Comparison of ENCODE assay signal across 23 cellular contexts in genomic region chr1:160226623-160227022, GRCh38. TPM values are rescaled to one million over a fixed set of nuclear protein-coding genes. Genes with fewer than 3 reads are reported as not detected.
A peak's percentile ranks its signal among the peaks of the same experiment; 100 is the strongest.
DNase-seq lines count a peak whose midpoint lies in the region; ATAC-seq and TF ChIP-seq lines count a peak whose summit lies in the region.
"Had no signal": no experiment of that assay in that cellular context is flagged by ENCODE, and none has a peak within 500 bp of the region (broad histone marks: within the 10 kb centered on the region; RNA-seq: fewer than 3 reads in every experiment).

No MANE protein-coding gene starts in this region.

- H3K36me3 ChIP-seq in heart left ventricle (peaks cover 0 to 100% (median 100%) of the 10 kb centered on the region in 9 donors), MM.1S (replicated peaks; ENCODE audit: insufficient read depth, low read length) (peaks cover 22% of the 10 kb centered on the region)

- H3K27me3 ChIP-seq in heart left ventricle (no peaks in the 10 kb centered on the region), MM.1S (replicated peaks; ENCODE audit: insufficient read depth, low read length) (no peaks in the 10 kb centered on the region)
- H3K27me3 ChIP-seq: MG63 had no signal

- no peak overlapping the region for H3K9ac ChIP-seq in MM.1S (ENCODE audit: low read length)

- no peaks in the 10 kb centered on the region for H3K9me2 ChIP-seq in MM.1S (replicated peaks; ENCODE audit: insufficient read depth, low read length)

- no peaks in the 10 kb centered on the region for H3K9me3 Mint-ChIP-seq in stimulated activated naive B cell treated with anti-CD40 and anti-IgM and Interleukin-4, amounts not matched to agents 10 μg/mL and 1 μg/mL and 100 μg/mL, for 72 hours
- no peaks in the 10 kb centered on the region for H3K9me3 Mint-ChIP-seq in stimulated activated naive CD8-positive, alpha-beta T cell treated with anti-CD3 and anti-CD28 coated beads, Interleukin-15, amount 100 ng/mL, for 72 hours
- H3K9me3 Mint-ChIP-seq: CD4-positive, alpha-beta T cell; HFFc6; IgD-negative memory B cell had no signal

- no peaks in the 10 kb centered on the region for H3K9me3 ChIP-seq in heart left ventricle
- H3K9me3 ChIP-seq in MM.1S (replicated peaks; ENCODE audit: insufficient read depth, low read length): no peaks in the 10 kb centered on the region
- H3K9me3 ChIP-seq: Caco-2, MG63 had no signal

- TF ChIP-seq CTCF in heart left ventricle (IDR thresholded peaks at IDR 0.05) (no peak), MM.1S (IDR thresholded peaks at IDR 0.05; ENCODE audit: low read length) (no peak)

- 66 to 75% (median 73%) methylated on average over 2 of the region's 2 CpGs for WGBS in heart left ventricle, 4 donors

- H3F3A ChIP-seq in MM.1S (ENCODE audit: insufficient read depth, low read length): peaks cover 4% of the 10 kb centered on the region; the same call in 1 of the 2 replicates

- H3K4me3 Mint-ChIP-seq in stimulated activated naive B cell treated with anti-CD40 and anti-IgM and Interleukin-4, amounts not matched to agents 10 μg/mL and 1 μg/mL and 100 μg/mL, for 72 hours: no peak overlapping the region
- H3K4me3 Mint-ChIP-seq in stimulated activated naive CD8-positive, alpha-beta T cell treated with anti-CD3 and anti-CD28 coated beads, Interleukin-15, amount 100 ng/mL, for 72 hours: no peak overlapping the region
- H3K4me3 Mint-ChIP-seq: CD4-positive, alpha-beta T cell; HFFc6; IgD-negative memory B cell had no signal

- H3K79me2 ChIP-seq in MM.1S (ENCODE audit: low read length): no peaks in the 10 kb centered on the region

- H3K27me3 Mint-ChIP-seq in stimulated activated naive B cell treated with anti-CD40 and anti-IgM and Interleukin-4, amounts not matched to agents 10 μg/mL and 1 μg/mL and 100 μg/mL, for 72 hours: no peaks in the 10 kb centered on the region
- H3K27me3 Mint-ChIP-seq in stimulated activated naive CD8-positive, alpha-beta T cell treated with anti-CD3 and anti-CD28 coated beads, Interleukin-15, amount 100 ng/mL, for 72 hours: no peaks in the 10 kb centered on the region
- H3K27me3 Mint-ChIP-seq: CD4-positive, alpha-beta T cell; IgD-negative memory B cell had no signal

- H3K4me3 ChIP-seq in heart left ventricle: no peak overlapping the region
- H3K4me3 ChIP-seq in MM.1S (ENCODE audit: low read length): no peak overlapping the region
- H3K4me3 ChIP-seq: MG63, SK-N-MC had no signal

- no peaks in the 10 kb centered on the region for H3K4me1 Mint-ChIP-seq in stimulated activated naive B cell treated with anti-CD40 and anti-IgM and Interleukin-4, amounts not matched to agents 10 μg/mL and 1 μg/mL and 100 μg/mL, for 72 hours
- no peaks in the 10 kb centered on the region for H3K4me1 Mint-ChIP-seq in stimulated activated naive CD8-positive, alpha-beta T cell treated with anti-CD3 and anti-CD28 coated beads, Interleukin-15, amount 100 ng/mL, for 72 hours

- DNase-seq in heart left ventricle (no peak), cardiac septum (ENCODE audit: low spot score) (no peak), MM.1S (no peak), NCI-H526 (lab: John Stamatoyannopoulos, UW) (no peak), T-helper 1 cell (no peak)
- DNase-seq in stimulated activated naive B cell treated with anti-CD40 and anti-IgM and Interleukin-4, amounts not matched to agents 10 μg/mL and 1 μg/mL and 100 μg/mL, for 72 hours: no peak
- DNase-seq in stimulated activated naive CD8-positive, alpha-beta T cell treated with anti-CD3 and anti-CD28 coated beads, Interleukin-15, amount 100 ng/mL, for 72 hours: no peak
- DNase-seq: Caco-2; CD4-positive, alpha-beta T cell; H7; HFFc6; Kasumi-1; MG63; NCI-H1092; NCI-H146; NCI-H2081; NCI-H446 treated with DMSO at 0.1 percent for 48 hours; NCI-H748 treated with DMSO at 0.1 percent for 48 hours; NK-92 treated with Interleukin-12 subunit alpha and Interleukin-12 subunit beta, amount 100 ng/mL, for 24 hours; SHP77 had no signal

- H3K4me1 ChIP-seq in heart left ventricle: peaks cover 0 to 11% (median 0%) of the 10 kb centered on the region in 12 donors
- peaks cover 11% of the 10 kb centered on the region for H3K4me1 ChIP-seq in MM.1S (ENCODE audit: low read length)
- H3K4me1 ChIP-seq: Caco-2 had no signal

- H4K20me1 ChIP-seq in MM.1S (ENCODE audit: insufficient read depth, low read length): no peaks in the 10 kb centered on the region

- peak in 3 of 4 donors; percentile 49 to 57 (median 57) for ATAC-seq in heart left ventricle
- peak; percentile 65 for ATAC-seq in GM19351 (IDR thresholded peaks at IDR 0.05; ENCODE audit: unreplicated experiment)
- peak; percentile 36 to 49 for ATAC-seq in stimulated activated naive B cell treated with anti-CD40 and anti-IgM and Interleukin-4, amounts not matched to agents 10 μg/mL and 1 μg/mL and 100 μg/mL, for 72 hours (replicated peaks)
- ATAC-seq in stimulated activated naive CD8-positive, alpha-beta T cell treated with anti-CD3 and anti-CD28 coated beads, Interleukin-15, amount 100 ng/mL, for 72 hours: no peak

- H3K27ac Mint-ChIP-seq in stimulated activated naive B cell treated with anti-CD40 and anti-IgM and Interleukin-4, amounts not matched to agents 10 μg/mL and 1 μg/mL and 100 μg/mL, for 72 hours: no peak overlapping the region
- no peak overlapping the region for H3K27ac Mint-ChIP-seq in stimulated activated naive CD8-positive, alpha-beta T cell treated with anti-CD3 and anti-CD28 coated beads, Interleukin-15, amount 100 ng/mL, for 72 hours
- H3K27ac Mint-ChIP-seq: CD4-positive, alpha-beta T cell; HFFc6 had no signal

- intact Hi-C loops in heart left ventricle (cut with DNase I): loop anchor here in 1 of 10 donors (10.0 kb wide), 1 partner anchor 122 kb away; no protein-coding TSS in a partner anchor
- intact Hi-C loops in cardiac septum (cut with DNase I): no loop called here

- H3K4me2 ChIP-seq in MM.1S (ENCODE audit: low read depth, low read length): no peak overlapping the region

- peak overlapping the region in 1 of 12 donors; percentile 15 for H3K27ac ChIP-seq in heart left ventricle
- peak overlapping the region; percentile 34; the same call in 1 of the 2 replicates for H3K27ac ChIP-seq in MM.1S (ENCODE audit: low read length)
- H3K27ac ChIP-seq: SK-N-MC had no signal

- peaks cover 36 to 40% of the 10 kb centered on the region in 2 donors for H3K36me3 Mint-ChIP-seq in stimulated activated naive B cell treated with anti-CD40 and anti-IgM and Interleukin-4, amounts not matched to agents 10 μg/mL and 1 μg/mL and 100 μg/mL, for 72 hours

- H2AFZ ChIP-seq in MM.1S (ENCODE audit: low read length): no peak overlapping the region

- TF ChIP-seq POLR2A in heart left ventricle (IDR thresholded peaks at IDR 0.05): no peak

RNA-seq across cellular contexts. Expression of gene PEA15, which starts 21.4 kb away (rescaled TPM):
- total RNA-seq in heart left ventricle: 100 to 1,000 TPM; 134 to 581 (median 290) TPM
- 1,000 to 10,000 TPM in 1 of 2 donors, 100 to 1,000 TPM in 1; 250 to 1,078 TPM for polyA plus RNA-seq in heart left ventricle
- 317 TPM for total RNA-seq in cardiac septum

RNA-seq across cellular contexts. Expression of gene DCAF8, which starts 35.7 kb away (rescaled TPM):
- 100 to 1,000 TPM; 111 to 161 (median 131) TPM for total RNA-seq in heart left ventricle
- 10 to 100 TPM; 78.4 to 96.9 TPM for polyA plus RNA-seq in heart left ventricle
- total RNA-seq in cardiac septum: 123 TPM

RNA-seq across cellular contexts. Expression of gene CASQ1, which starts 36.2 kb away (rescaled TPM):
- total RNA-seq in heart left ventricle (100 to 1,000 TPM in 1 of 9 donors, 10 to 100 TPM in 8; 23.6 to 129 (median 45.9) TPM), cardiac septum (57.8 TPM)
- polyA plus RNA-seq in heart left ventricle: 10 to 100 TPM; 35.4 to 55.9 TPM
- total RNA-seq: Caco-2; CD4-positive, alpha-beta T cell had no signal
- polyA plus RNA-seq: IgD-negative memory B cell had no signal

RNA-seq across cellular contexts. Expression of gene PEX19, which starts 58.3 kb away (rescaled TPM):
- total RNA-seq in heart left ventricle (100 to 1,000 TPM in 1 of 9 donors, 10 to 100 TPM in 8; 65.0 to 105 (median 85.7) TPM), cardiac septum (68.9 TPM)
- polyA plus RNA-seq in heart left ventricle: 10 to 100 TPM; 22.5 to 44.8 TPM
